ENCODE assay signal across 8 cellular contexts in genomic region chr14:78836777-78837176, GRCh38.
DNase-seq lines count a peak whose midpoint lies in the region; ATAC-seq and TF ChIP-seq lines count a peak whose summit lies in the region.

No MANE protein-coding gene starts in this region.

- H2AFZ ChIP-seq in DND-41 (ENCODE audit: low read depth, low read length), result no peak overlapping the region

- no peaks in the 10 kb centered on the region for H3K4me1 ChIP-seq in DND-41 (ENCODE audit: insufficient read depth, low read length)

- H3K79me2 ChIP-seq in DND-41 (ENCODE audit: insufficient read depth, low read length), result no peaks in the 10 kb centered on the region

- no peak overlapping the region for H3K4me2 ChIP-seq in DND-41 (ENCODE audit: insufficient read depth, low read length)

- ATAC-seq in DND-41 (ENCODE audit: insufficient read depth, low read depth) (peak; percentile 77), GM21381 (IDR thresholded peaks at IDR 0.05; ENCODE audit: unreplicated experiment) (peak; percentile 61)

- TF ChIP-seq CTCF in DND-41 (IDR thresholded peaks at IDR 0.05; ENCODE audit: borderline replicate concordance, extremely low read depth, low read length, poor library complexity, severe bottlenecking), result peak; percentile 68
- peak; percentile 31 to 79 (median 62) for TF ChIP-seq CTCF in dorsolateral prefrontal cortex (IDR thresholded peaks at IDR 0.05 in 54 of 56, conservative IDR thresholded peaks at IDR 0.05 in 2 of 56; ENCODE audit: low read depth in 1 of 56, partially characterized antibody in 56 of 56)

- H3K4me3 ChIP-seq in DND-41 (ENCODE audit: low read depth in 1 of 2, low read length in 2 of 2), result no peak overlapping the region
- no peak overlapping the region for H3K4me3 ChIP-seq in dorsolateral prefrontal cortex

- H3K9ac ChIP-seq in DND-41 (ENCODE audit: low read depth, low read length), result no peak overlapping the region

- H3K36me3 ChIP-seq in DND-41 (ENCODE audit: insufficient read depth, low read length), result no peaks in the 10 kb centered on the region

- DNase-seq in DND-41 (peak; percentile 46), LoVo (ENCODE audit: low spot score) (peak; percentile 29), OCI-M1 (lab: John Stamatoyannopoulos, UW) (peak; percentile 78), dorsolateral prefrontal cortex (peak in 8 of 10 donors; percentile 5 to 75 (median 53)), myocyte (ENCODE audit: low read depth) (peak; percentile 67), posterior vena cava (ENCODE audit: low spot score) (no peak)
- DNase-seq in activated naive CD4-positive, alpha-beta T cell treated with anti-CD3 and anti-CD28 coated beads, Interleukin-2, amount 50 U/mL, for 16 hours, result no peak

- H4K20me1 ChIP-seq in DND-41 (ENCODE audit: insufficient read depth, low read length), result no peaks in the 10 kb centered on the region

- H3K27me3 ChIP-seq in DND-41 (ENCODE audit: insufficient read depth, low read length, poor library complexity) (no peaks in the 10 kb centered on the region), dorsolateral prefrontal cortex (no peaks in the 10 kb centered on the region)

- no peaks in the 10 kb centered on the region for H3K9me3 ChIP-seq in DND-41 (ENCODE audit: insufficient read depth, low read length, severe bottlenecking)

- intact Hi-C loops in dorsolateral prefrontal cortex (cut with DNase I) (loop anchor here (5.0 to 10.0 kb wide), 3 partner anchors 222 to 1182 kb away; no protein-coding TSS in a partner anchor), posterior vena cava (cut with DNase I) (no loop called here)

- H3K27ac ChIP-seq in DND-41 (ENCODE audit: low read length) (no peak overlapping the region), dorsolateral prefrontal cortex (peak overlapping the region in 32 of 59 donors; percentile 2 to 84 (median 64))

Comparison
In these comparisons a context has a peak if more than half of its experiments do, and no peak if none do; other contexts are left out.
1. DNase-seq: peak in DND-41 (single experiment), LoVo (single experiment), OCI-M1 (single experiment), dorsolateral prefrontal cortex (8 of 10) and myocyte (single experiment); none in posterior vena cava (single experiment) and activated naive CD4-positive, alpha-beta T cell treated with anti-CD3 and anti-CD28 coated beads, Interleukin-2, amount 50 U/mL, for 16 hours (single experiment).
2. intact Hi-C loops: an anchor here in dorsolateral prefrontal cortex (5.0 to 10.0 kb wide); none called in posterior vena cava.